Comparison of ENCODE assay signal across 2 cellular contexts in the genomic region with DNA sequence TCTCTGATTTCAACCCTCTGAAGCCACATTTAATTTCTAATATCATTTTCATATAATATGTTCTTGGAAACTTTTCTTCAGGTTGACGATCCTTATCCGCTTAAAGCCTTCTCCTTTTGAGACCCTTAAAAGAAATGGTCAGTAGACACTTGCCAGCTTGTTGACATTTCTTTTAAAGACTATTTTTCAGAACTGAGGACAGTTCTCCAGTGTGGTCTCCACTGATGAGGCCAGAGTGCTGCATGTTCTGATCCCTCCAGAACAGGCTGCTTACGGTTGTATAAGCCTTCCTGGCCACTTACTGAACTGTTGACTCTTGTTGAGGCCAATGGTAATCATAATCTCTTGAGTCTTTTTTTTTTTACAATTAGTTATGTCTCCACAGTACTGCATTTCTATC.
TF ChIP-seq lines count a peak whose summit lies in the region.

No MANE protein-coding gene starts in this region.

TF ChIP-seq in HEK293, 187 proteins besides CTCF, POLR2A, EP300 and RAD21:
- TF ChIP-seq, protein P1, sequence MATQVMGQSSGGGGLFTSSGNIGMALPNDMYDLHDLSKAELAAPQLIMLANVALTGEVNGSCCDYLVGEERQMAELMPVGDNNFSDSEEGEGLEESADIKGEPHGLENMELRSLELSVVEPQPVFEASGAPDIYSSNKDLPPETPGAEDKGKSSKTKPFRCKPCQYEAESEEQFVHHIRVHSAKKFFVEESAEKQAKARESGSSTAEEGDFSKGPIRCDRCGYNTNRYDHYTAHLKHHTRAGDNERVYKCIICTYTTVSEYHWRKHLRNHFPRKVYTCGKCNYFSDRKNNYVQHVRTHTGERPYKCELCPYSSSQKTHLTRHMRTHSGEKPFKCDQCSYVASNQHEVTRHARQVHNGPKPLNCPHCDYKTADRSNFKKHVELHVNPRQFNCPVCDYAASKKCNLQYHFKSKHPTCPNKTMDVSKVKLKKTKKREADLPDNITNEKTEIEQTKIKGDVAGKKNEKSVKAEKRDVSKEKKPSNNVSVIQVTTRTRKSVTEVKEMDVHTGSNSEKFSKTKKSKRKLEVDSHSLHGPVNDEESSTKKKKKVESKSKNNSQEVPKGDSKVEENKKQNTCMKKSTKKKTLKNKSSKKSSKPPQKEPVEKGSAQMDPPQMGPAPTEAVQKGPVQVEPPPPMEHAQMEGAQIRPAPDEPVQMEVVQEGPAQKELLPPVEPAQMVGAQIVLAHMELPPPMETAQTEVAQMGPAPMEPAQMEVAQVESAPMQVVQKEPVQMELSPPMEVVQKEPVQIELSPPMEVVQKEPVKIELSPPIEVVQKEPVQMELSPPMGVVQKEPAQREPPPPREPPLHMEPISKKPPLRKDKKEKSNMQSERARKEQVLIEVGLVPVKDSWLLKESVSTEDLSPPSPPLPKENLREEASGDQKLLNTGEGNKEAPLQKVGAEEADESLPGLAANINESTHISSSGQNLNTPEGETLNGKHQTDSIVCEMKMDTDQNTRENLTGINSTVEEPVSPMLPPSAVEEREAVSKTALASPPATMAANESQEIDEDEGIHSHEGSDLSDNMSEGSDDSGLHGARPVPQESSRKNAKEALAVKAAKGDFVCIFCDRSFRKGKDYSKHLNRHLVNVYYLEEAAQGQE (tag by site-specific recombination; IDR thresholded peaks at IDR 0.05), result 0 out of 2 replicates have a peak, but pooled peaks have one; percentile 50
- no peak for TF ChIP-seq FEZF1 (tag by site-specific recombination; IDR thresholded peaks at IDR 0.05)

TF ChIP-seq in Ishikawa, 13 proteins besides CTCF, POLR2A, EP300 and RAD21 (continued from another document):
- TF ChIP-seq, protein P1 (IDR thresholded peaks at IDR 0.05; ENCODE audit: low read depth), result peak; percentile 54
- no peak for TF ChIP-seq FOXM1 (IDR thresholded peaks at IDR 0.05; ENCODE audit: borderline replicate concordance, low read depth)
